1 cellular context compared by ENCODE assay signal in the genomic region with DNA sequence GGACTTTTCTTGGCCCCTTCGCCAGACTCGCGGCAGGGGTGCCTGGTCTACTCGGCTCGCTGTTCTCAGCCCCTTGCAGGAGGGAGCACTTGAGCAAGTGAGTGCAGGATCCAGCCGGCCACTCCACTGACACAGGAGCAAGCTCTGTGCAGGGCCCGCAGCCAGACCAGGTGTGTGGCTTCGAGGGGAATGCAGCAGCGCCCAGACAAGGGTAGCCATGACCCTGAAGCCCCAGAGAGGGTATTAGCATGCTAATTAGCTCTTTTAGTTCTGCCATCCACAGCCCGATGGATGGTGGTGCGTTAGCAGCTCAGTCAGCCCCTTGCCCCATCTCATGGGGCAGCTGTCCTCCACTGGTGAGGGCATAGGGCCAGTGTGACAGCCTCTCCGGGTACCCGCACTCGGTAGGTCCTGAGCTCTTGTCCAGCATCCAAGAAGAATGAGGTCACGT.
TF ChIP-seq lines count a peak whose summit lies in the region.

No MANE protein-coding gene starts in this region.

TF ChIP-seq in HepG2, 621 proteins besides CTCF, POLR2A, EP300 and RAD21:
- TF ChIP-seq PBX2 (CRISPR knock-in tag; IDR thresholded peaks at IDR 0.05), result no peak
- TF ChIP-seq FIP1L1 (IDR thresholded peaks at IDR 0.05; ENCODE audit: borderline replicate concordance, insufficient read depth, low read depth, low read length), result no peak
- TF ChIP-seq CAMTA2 (CRISPR knock-in tag; IDR thresholded peaks at IDR 0.05; ENCODE audit: borderline replicate concordance), result no peak
- TF ChIP-seq REL (CRISPR knock-in tag; conservative IDR thresholded peaks at IDR 0.05), result no peak
- no peak for TF ChIP-seq MTA3 (CRISPR knock-in tag; IDR thresholded peaks at IDR 0.05)
- TF ChIP-seq HNRNPUL1 (IDR thresholded peaks at IDR 0.05; ENCODE audit: low read depth, low read length), result no peak
- no peak for TF ChIP-seq HDAC2 (CRISPR knock-in tag; IDR thresholded peaks at IDR 0.05)
- TF ChIP-seq, protein P1, sequence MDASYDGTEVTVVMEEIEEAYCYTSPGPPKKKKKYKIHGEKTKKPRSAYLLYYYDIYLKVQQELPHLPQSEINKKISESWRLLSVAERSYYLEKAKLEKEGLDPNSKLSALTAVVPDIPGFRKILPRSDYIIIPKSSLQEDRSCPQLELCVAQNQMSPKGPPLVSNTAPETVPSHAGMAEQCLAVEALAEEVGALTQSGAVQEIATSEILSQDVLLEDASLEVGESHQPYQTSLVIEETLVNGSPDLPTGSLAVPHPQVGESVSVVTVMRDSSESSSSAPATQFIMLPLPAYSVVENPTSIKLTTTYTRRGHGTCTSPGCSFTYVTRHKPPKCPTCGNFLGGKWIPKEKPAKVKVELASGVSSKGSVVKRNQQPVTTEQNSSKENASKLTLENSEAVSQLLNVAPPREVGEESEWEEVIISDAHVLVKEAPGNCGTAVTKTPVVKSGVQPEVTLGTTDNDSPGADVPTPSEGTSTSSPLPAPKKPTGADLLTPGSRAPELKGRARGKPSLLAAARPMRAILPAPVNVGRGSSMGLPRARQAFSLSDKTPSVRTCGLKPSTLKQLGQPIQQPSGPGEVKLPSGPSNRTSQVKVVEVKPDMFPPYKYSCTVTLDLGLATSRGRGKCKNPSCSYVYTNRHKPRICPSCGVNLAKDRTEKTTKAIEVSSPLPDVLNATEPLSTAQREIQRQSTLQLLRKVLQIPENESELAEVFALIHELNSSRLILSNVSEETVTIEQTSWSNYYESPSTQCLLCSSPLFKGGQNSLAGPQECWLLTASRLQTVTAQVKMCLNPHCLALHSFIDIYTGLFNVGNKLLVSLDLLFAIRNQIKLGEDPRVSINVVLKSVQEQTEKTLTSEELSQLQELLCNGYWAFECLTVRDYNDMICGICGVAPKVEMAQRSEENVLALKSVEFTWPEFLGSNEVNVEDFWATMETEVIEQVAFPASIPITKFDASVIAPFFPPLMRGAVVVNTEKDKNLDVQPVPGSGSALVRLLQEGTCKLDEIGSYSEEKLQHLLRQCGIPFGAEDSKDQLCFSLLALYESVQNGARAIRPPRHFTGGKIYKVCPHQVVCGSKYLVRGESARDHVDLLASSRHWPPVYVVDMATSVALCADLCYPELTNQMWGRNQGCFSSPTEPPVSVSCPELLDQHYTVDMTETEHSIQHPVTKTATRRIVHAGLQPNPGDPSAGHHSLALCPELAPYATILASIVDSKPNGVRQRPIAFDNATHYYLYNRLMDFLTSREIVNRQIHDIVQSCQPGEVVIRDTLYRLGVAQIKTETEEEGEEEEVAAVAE (CRISPR knock-in tag; IDR thresholded peaks at IDR 0.05; ENCODE audit: borderline replicate concordance), result no peak
- no peak for TF ChIP-seq CEBPZ (IDR thresholded peaks at IDR 0.05; ENCODE audit: low read length)
- no peak for TF ChIP-seq SIX4 (CRISPR knock-in tag; IDR thresholded peaks at IDR 0.05)
- no peak for TF ChIP-seq ZNF430 (CRISPR knock-in tag; IDR thresholded peaks at IDR 0.05)
- TF ChIP-seq PRPF4 (IDR thresholded peaks at IDR 0.05; ENCODE audit: low read depth, low read length, poor library complexity, severe bottlenecking), result no peak
- no peak for TF ChIP-seq KLF13 (CRISPR knock-in tag; IDR thresholded peaks at IDR 0.05)
